In the genomic region with DNA sequence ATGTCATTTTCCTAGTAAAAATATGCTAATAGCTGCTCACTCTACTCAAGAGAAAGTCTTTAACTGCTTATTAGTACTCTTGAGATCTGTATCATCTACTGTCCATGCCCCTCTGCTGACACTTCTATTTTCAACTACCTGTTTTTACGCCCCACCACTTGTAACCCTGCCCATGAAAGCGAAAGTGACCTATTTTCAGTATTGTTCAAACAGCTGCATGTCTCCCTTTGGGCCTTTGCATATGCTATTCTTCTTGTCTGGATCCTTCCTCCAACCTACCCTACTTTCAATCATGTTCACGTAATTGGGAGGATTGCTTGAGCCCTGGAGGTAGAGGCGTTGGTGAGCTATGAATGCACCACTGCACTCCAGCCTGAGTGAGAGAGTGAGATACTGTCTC, we compare ENCODE assay signal across 16 cellular contexts.
DNase-seq lines count a peak whose midpoint lies in the region; ATAC-seq lines count a peak whose summit lies in the region.
"Had no signal": no experiment of that assay in that cellular context is flagged by ENCODE, and none has a peak within 500 bp of the region (broad histone marks: within the 10 kb centered on the region; RNA-seq: fewer than 3 reads in every experiment).

No MANE protein-coding gene starts in this region.

- H3K9me3 Mint-ChIP-seq in T-helper 2 cell treated with Interferon-gamma antibody and Interleukin-4, amounts not matched to agents 5 μg/mL and 100 μg/mL, for 36 hours = no peaks in the 10 kb centered on the region
- H3K9me3 Mint-ChIP-seq: stimulated activated memory B cell treated with anti-CD40 and anti-IgM and Interleukin-4, amounts not matched to agents 10 μg/mL and 1 μg/mL and 100 μg/mL, for 72 hours had no signal

- no peaks in the 10 kb centered on the region for H3K27me3 Mint-ChIP-seq in T-helper 2 cell treated with Interferon-gamma antibody and Interleukin-4, amounts not matched to agents 5 μg/mL and 100 μg/mL, for 36 hours (ENCODE audit: low read depth)
- H3K27me3 Mint-ChIP-seq: stimulated activated memory B cell treated with anti-CD40 and anti-IgM and Interleukin-4, amounts not matched to agents 10 μg/mL and 1 μg/mL and 100 μg/mL, for 72 hours had no signal

- ATAC-seq in GM18870 (IDR thresholded peaks at IDR 0.05; ENCODE audit: unreplicated experiment) (peak; percentile 88), GM21737 (IDR thresholded peaks at IDR 0.05; ENCODE audit: unreplicated experiment) (peak; percentile 59), HG03103 (IDR thresholded peaks at IDR 0.05; ENCODE audit: low read depth, unreplicated experiment) (peak; percentile 91), HG03354 (IDR thresholded peaks at IDR 0.05; ENCODE audit: poor library complexity, severe bottlenecking, unreplicated experiment) (no peak)
- ATAC-seq: stimulated activated memory B cell treated with anti-CD40 and anti-IgM and Interleukin-4, amounts not matched to agents 10 μg/mL and 1 μg/mL and 100 μg/mL, for 72 hours had no signal

- no peaks in the 10 kb centered on the region for H3K4me1 Mint-ChIP-seq in T-helper 2 cell treated with Interferon-gamma antibody and Interleukin-4, amounts not matched to agents 5 μg/mL and 100 μg/mL, for 36 hours (ENCODE audit: low read depth)
- H3K4me1 Mint-ChIP-seq: stimulated activated memory B cell treated with anti-CD40 and anti-IgM and Interleukin-4, amounts not matched to agents 10 μg/mL and 1 μg/mL and 100 μg/mL, for 72 hours had no signal

- DNase-seq in RPMI8226 (peak; percentile 9), islet precursor cell (no peak)
- DNase-seq in T-helper 2 cell treated with Interferon-gamma antibody and Interleukin-4, amounts not matched to agents 5 μg/mL and 100 μg/mL, for 36 hours (ENCODE audit: low spot score) = no peak
- no peak for DNase-seq in activated CD4-positive, alpha-beta T cell treated with anti-CD3 and anti-CD28 coated beads for 4 hours
- DNase-seq: anterior cingulate cortex, colonic mucosa, DMS79 treated with DMSO at 0.1 percent for 48 hours, KBM-7, NCI-H1105 treated with DMSO at 0.1 percent for 48 hours, transverse colon had no signal

- no peak overlapping the region for H3K4me3 Mint-ChIP-seq in T-helper 2 cell treated with Interferon-gamma antibody and Interleukin-4, amounts not matched to agents 5 μg/mL and 100 μg/mL, for 36 hours
- H3K4me3 Mint-ChIP-seq: mesothelial cell of epicardium; stimulated activated memory B cell treated with anti-CD40 and anti-IgM and Interleukin-4, amounts not matched to agents 10 μg/mL and 1 μg/mL and 100 μg/mL, for 72 hours had no signal

- H3K27ac Mint-ChIP-seq in T-helper 2 cell treated with Interferon-gamma antibody and Interleukin-4, amounts not matched to agents 5 μg/mL and 100 μg/mL, for 36 hours = no peak overlapping the region
- H3K27ac Mint-ChIP-seq: mesothelial cell of epicardium; stimulated activated memory B cell treated with anti-CD40 and anti-IgM and Interleukin-4, amounts not matched to agents 10 μg/mL and 1 μg/mL and 100 μg/mL, for 72 hours had no signal

- no peaks in the 10 kb centered on the region for H3K36me3 Mint-ChIP-seq in T-helper 2 cell treated with Interferon-gamma antibody and Interleukin-4, amounts not matched to agents 5 μg/mL and 100 μg/mL, for 36 hours (ENCODE audit: low read depth)
- H3K36me3 Mint-ChIP-seq: mesothelial cell of epicardium; stimulated activated memory B cell treated with anti-CD40 and anti-IgM and Interleukin-4, amounts not matched to agents 10 μg/mL and 1 μg/mL and 100 μg/mL, for 72 hours had no signal
